In the genomic region with DNA sequence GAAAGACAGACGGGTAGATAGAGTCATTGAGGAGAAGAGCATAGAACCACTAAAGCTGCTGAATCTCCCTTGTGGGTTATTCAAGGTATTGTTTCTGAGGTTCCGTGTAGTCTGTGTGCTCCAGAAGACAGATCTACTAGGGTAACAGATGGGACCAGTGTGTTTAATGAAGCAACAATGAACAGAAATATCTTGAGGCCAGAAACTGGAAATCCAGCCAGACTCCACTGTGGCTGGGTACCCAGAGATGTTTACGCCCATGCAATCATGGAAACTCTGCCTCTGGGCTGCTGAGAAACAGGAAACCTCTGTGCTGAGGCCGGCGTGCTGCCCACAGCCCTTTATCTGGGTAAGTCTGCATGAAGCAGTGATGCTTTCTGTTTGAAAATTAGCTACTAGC, we compare ENCODE assay signal across 9 cellular contexts. TPM values are rescaled to one million over a fixed set of nuclear protein-coding genes. Genes with fewer than 3 reads are reported as not detected.
DNase-seq lines count a peak whose midpoint lies in the region; ATAC-seq and TF ChIP-seq lines count a peak whose summit lies in the region.
"Had no signal": no experiment of that assay in that cellular context is flagged by ENCODE, and none has a peak within 500 bp of the region (broad histone marks: within the 10 kb centered on the region; RNA-seq: fewer than 3 reads in every experiment).

No MANE protein-coding gene starts in this region.

- no peaks in the 10 kb centered on the region for H3K9me3 Mint-ChIP-seq in activated CD4-positive, alpha-beta T cell treated with anti-CD3 and anti-CD28 coated beads, Interleukin-2, amount 10 ng/mL, durations not matched to agents 24 days and 14 days

- peaks cover 17% of the 10 kb centered on the region for H3K4me1 Mint-ChIP-seq in activated CD4-positive, alpha-beta T cell treated with anti-CD3 and anti-CD28 coated beads, Interleukin-2, amount 10 ng/mL, durations not matched to agents 24 days and 14 days

- intact Hi-C loops in activated CD4-positive, alpha-beta T cell treated with anti-CD3 and anti-CD28 coated beads, Interleukin-2, amount 10 ng/mL, durations not matched to agents 24 days and 14 days (cut with micrococcal nuclease): loop anchor here (10.0 kb wide), 2 partner anchors 77 to 197 kb away; partner anchors contain the start of genes ACYP1 and ZC2HC1C

- H3K27ac Mint-ChIP-seq in activated CD4-positive, alpha-beta T cell treated with anti-CD3 and anti-CD28 coated beads, Interleukin-2, amount 10 ng/mL, durations not matched to agents 24 days and 14 days: peak overlapping the region; percentile 39

- ATAC-seq in HG02642 (IDR thresholded peaks at IDR 0.05; ENCODE audit: poor library complexity, unreplicated experiment): no peak

- TF ChIP-seq CTCF in choroid plexus epithelial cell (conservative IDR thresholded peaks at IDR 0.05; ENCODE audit: low read depth, low read length) (no peak), GM10266 (IDR thresholded peaks at IDR 0.05; ENCODE audit: control insufficient read depth, insufficient read depth, low read depth, missing control alignments) (no peak)

- DNase-seq in GM04504 (ENCODE audit: low read depth) (peak; percentile 63), choroid plexus epithelial cell (ENCODE audit: low read depth) (peak; percentile 43), cortex of kidney (lab: John Stamatoyannopoulos, UW) (no peak), NOMO-1 treated with DMSO at 0.1 percent for 48 hours (lab: John Stamatoyannopoulos, UW; ENCODE audit: unreplicated experiment) (no peak), GM10266 (ENCODE audit: extremely low spot score) (no peak)
- peak; percentile 87 for DNase-seq in activated CD4-positive, alpha-beta T cell treated with anti-CD3 and anti-CD28 coated beads, Interleukin-2, amount 10 ng/mL, durations not matched to agents 24 days and 14 days
- DNase-seq in stimulated activated CD4-positive, alpha-beta T cell treated with anti-CD3 and anti-CD28 coated beads, Interleukin-2, amount 100 ng/mL, for 4 hours (ENCODE audit: low read depth): peak; percentile 28
- DNase-seq: testis had no signal

- no peak overlapping the region for H3K4me3 ChIP-seq in choroid plexus epithelial cell (ENCODE audit: low read depth, low read length)
- H3K4me3 ChIP-seq: testis had no signal

- no peaks in the 10 kb centered on the region for H3K36me3 Mint-ChIP-seq in activated CD4-positive, alpha-beta T cell treated with anti-CD3 and anti-CD28 coated beads, Interleukin-2, amount 10 ng/mL, durations not matched to agents 24 days and 14 days (ENCODE audit: low read depth)

- H3K27me3 Mint-ChIP-seq in activated CD4-positive, alpha-beta T cell treated with anti-CD3 and anti-CD28 coated beads, Interleukin-2, amount 10 ng/mL, durations not matched to agents 24 days and 14 days: peaks cover 1% of the 10 kb centered on the region

- peak overlapping the region; percentile 0 for H3K4me3 Mint-ChIP-seq in activated CD4-positive, alpha-beta T cell treated with anti-CD3 and anti-CD28 coated beads, Interleukin-2, amount 10 ng/mL, durations not matched to agents 24 days and 14 days

RNA-seq across cellular contexts. Expression of gene PROX2, which starts 8.3 kb away (rescaled TPM):
- total RNA-seq in activated CD4-positive, alpha-beta T cell treated with anti-CD3 and anti-CD28 coated beads, Interleukin-2, amount 10 ng/mL, durations not matched to agents 24 days and 14 days: not detected in 2 replicates

RNA-seq across cellular contexts. Expression of gene DLST, which starts 14.0 kb away (rescaled TPM):
- total RNA-seq in activated CD4-positive, alpha-beta T cell treated with anti-CD3 and anti-CD28 coated beads, Interleukin-2, amount 10 ng/mL, durations not matched to agents 24 days and 14 days: 110 and 111 TPM in 2 replicates

RNA-seq across cellular contexts. Expression of gene RPS6KL1, which starts 55.4 kb away (rescaled TPM):
- 7.0 and 9.6 TPM in 2 replicates for total RNA-seq in activated CD4-positive, alpha-beta T cell treated with anti-CD3 and anti-CD28 coated beads, Interleukin-2, amount 10 ng/mL, durations not matched to agents 24 days and 14 days

Comparison
In these comparisons a context has a peak if more than half of its experiments do, and no peak if none do; other contexts are left out.
1. DNase-seq: peak in GM04504 (single experiment), activated CD4-positive, alpha-beta T cell treated with anti-CD3 and anti-CD28 coated beads, Interleukin-2, amount 10 ng/mL, durations not matched to agents 24 days and 14 days (single experiment), choroid plexus epithelial cell (single experiment) and stimulated activated CD4-positive, alpha-beta T cell treated with anti-CD3 and anti-CD28 coated beads, Interleukin-2, amount 100 ng/mL, for 4 hours (single experiment); none in cortex of kidney (single experiment), NOMO-1 treated with DMSO at 0.1 percent for 48 hours (single experiment) and GM10266 (single experiment).